Comparison of ENCODE assay signal across 12 cellular contexts in genomic region chr1:204584699-204585372, GRCh38.
DNase-seq lines count a peak whose midpoint lies in the region; ATAC-seq, FAIRE-seq and TF ChIP-seq lines count a peak whose summit lies in the region.
"Had no signal": no experiment of that assay in that cellular context is flagged by ENCODE, and none has a peak within 500 bp of the region (broad histone marks: within the 10 kb centered on the region; RNA-seq: fewer than 3 reads in every experiment).

No MANE protein-coding gene starts in this region.

- no peaks in the 10 kb centered on the region for H3K36me3 ChIP-seq in CD4-positive, CD25-positive, alpha-beta regulatory T cell (ENCODE audit: control insufficient read depth, insufficient read depth, low read length)
- H3K36me3 ChIP-seq in HepG2 (replicated peaks in 1 of 2; ENCODE audit: control insufficient read depth in 1 of 2, insufficient read depth in 2 of 2, low read length in 2 of 2): no peaks in the 10 kb centered on the region
- H3K36me3 ChIP-seq in gastrocnemius medialis: no peaks in the 10 kb centered on the region
- H3K36me3 ChIP-seq: WERI-Rb-1 had no signal

- no peak for TF ChIP-seq EP300 in HepG2 (IDR thresholded peaks at IDR 0.05; ENCODE audit: low read depth in 2 of 2, low read length in 2 of 2)
- TF ChIP-seq EP300 in HepG2 (CRISPR knock-in tag; IDR thresholded peaks at IDR 0.05; ENCODE audit: borderline replicate concordance): no peak

- H3K27ac ChIP-seq in CD4-positive, CD25-positive, alpha-beta regulatory T cell (ENCODE audit: insufficient read depth, low read length, poor library complexity, severe bottlenecking): no peak overlapping the region
- H3K27ac ChIP-seq in HepG2 (ENCODE audit: extremely low read length, insufficient read depth, low read length) (no peak overlapping the region), gastrocnemius medialis (no peak overlapping the region)
- H3K27ac ChIP-seq: stomach, WERI-Rb-1 had no signal

- H3K4me1 Mint-ChIP-seq in CD4-positive, CD25-positive, alpha-beta regulatory T cell: peaks cover 11 to 25% (median 16%) of the 10 kb centered on the region in 4 donors
- H3K4me1 Mint-ChIP-seq in CD14-positive monocyte: peaks cover 7% of the 10 kb centered on the region

- DNase-seq in CD4-positive, CD25-positive, alpha-beta regulatory T cell: peak in 1 of 3 donors; percentile 61
- peak; percentile 61 for DNase-seq in GM12865 (ENCODE audit: low read depth)
- DNase-seq in SW480 (ENCODE audit: low spot score): peak; percentile 39
- DNase-seq in HepG2 (ENCODE audit: low spot score): no peak
- no peak for DNase-seq in gastrocnemius medialis
- DNase-seq in CD14-positive monocyte (ENCODE audit: low spot score): no peak
- no peak for DNase-seq in left cardiac atrium
- DNase-seq in NCI-H446 treated with DMSO at 0.1 percent for 48 hours (lab: John Stamatoyannopoulos, UW): no peak
- DNase-seq: foreskin fibroblast, NCI-H748 treated with DMSO at 0.1 percent for 48 hours, WERI-Rb-1 had no signal

- H3K27me3 Mint-ChIP-seq in CD4-positive, CD25-positive, alpha-beta regulatory T cell: no peaks in the 10 kb centered on the region
- H3K27me3 Mint-ChIP-seq in CD14-positive monocyte (ENCODE audit: low read depth in 3 of 3): peaks cover 0 to 2% (median 2%) of the 10 kb centered on the region in 3 donors

- intact Hi-C loops in HepG2 (cut with micrococcal nuclease; ENCODE audit: unreplicated experiment) (no loop called here), gastrocnemius medialis (cut with DNase I; ENCODE audit: low total_unique reads) (no loop called here), CD14-positive monocyte (cut with micrococcal nuclease) (no loop called here), left cardiac atrium (cut with DNase I) (no loop called here)

- POLR2A ChIA-PET in HepG2 (lab: Yijun Ruan, JAX): no interaction called here

- H3K27me3 ChIP-seq in CD4-positive, CD25-positive, alpha-beta regulatory T cell (ENCODE audit: control insufficient read depth, insufficient read depth, low read length): no peaks in the 10 kb centered on the region
- H3K27me3 ChIP-seq in HepG2 (ENCODE audit: control insufficient read depth in 1 of 2, insufficient read depth in 2 of 2, low read length in 2 of 2) (no peaks in the 10 kb centered on the region), gastrocnemius medialis (no peaks in the 10 kb centered on the region)
- H3K27me3 ChIP-seq: stomach had no signal

- no peaks in the 10 kb centered on the region for H3K9me3 ChIP-seq in CD4-positive, CD25-positive, alpha-beta regulatory T cell (ENCODE audit: control insufficient read depth in 2 of 2, low read length in 2 of 2)
- H3K9me3 ChIP-seq in HepG2 (ENCODE audit: low read length): no peaks in the 10 kb centered on the region
- no peaks in the 10 kb centered on the region for H3K9me3 ChIP-seq in gastrocnemius medialis
- H3K9me3 ChIP-seq: stomach had no signal

- in situ Hi-C loops in HepG2 (cut with HindIII; ENCODE audit: extremely low pct_ligation_motif_present, low pct_unique_long_range_greater_than_20kb): no loop called here
- in situ Hi-C loops in gastrocnemius medialis (cut with MboI; ENCODE audit: low sequenced_read_pairs in 4 of 4): no loop called here

- H3K4me1 ChIP-seq in CD4-positive, CD25-positive, alpha-beta regulatory T cell (ENCODE audit: control insufficient read depth, insufficient read depth, low read length, poor library complexity, severe bottlenecking): peaks cover 8% of the 10 kb centered on the region
- H3K4me1 ChIP-seq in HepG2 (ENCODE audit: insufficient read depth, low read length): no peaks in the 10 kb centered on the region
- no peaks in the 10 kb centered on the region for H3K4me1 ChIP-seq in gastrocnemius medialis
- H3K4me1 ChIP-seq: stomach had no signal

- CTCF ChIA-PET in HepG2 (lab: Yijun Ruan, JAX; ENCODE audit: low intra/inter-chr PET ratio, low total read pairs): no interaction called here

- no TSS peak for BruUV-seq in HepG2 (replicated peaks; lab: Mats Ljungman, UMichigan)

- no peak overlapping the region for H2AFZ ChIP-seq in HepG2 (ENCODE audit: low read length)

- H3K36me3 Mint-ChIP-seq in CD4-positive, CD25-positive, alpha-beta regulatory T cell: peaks cover 15% of the 10 kb centered on the region
- peaks cover 26 to 33% of the 10 kb centered on the region in 2 donors for H3K36me3 Mint-ChIP-seq in CD14-positive monocyte

- H3K79me2 ChIP-seq in HepG2 (ENCODE audit: insufficient read depth, low read length): no peaks in the 10 kb centered on the region

- H3K4me3 ChIP-seq in CD4-positive, CD25-positive, alpha-beta regulatory T cell (ENCODE audit: low read depth, low read length): no peak overlapping the region
- H3K4me3 ChIP-seq in GM12865 (ENCODE audit: low read depth, low read length): no peak overlapping the region
- H3K4me3 ChIP-seq in HepG2 (replicated peaks in 1 of 3; ENCODE audit: insufficient read depth in 1 of 3, low read depth in 2 of 3, low read length in 3 of 3): no peak overlapping the region
- H3K4me3 ChIP-seq in gastrocnemius medialis: no peak overlapping the region
- H3K4me3 ChIP-seq: stomach had no signal

- H3K27ac Mint-ChIP-seq in CD4-positive, CD25-positive, alpha-beta regulatory T cell: peak overlapping the region in 1 of 3 donors; percentile 55
- no peak overlapping the region for H3K27ac Mint-ChIP-seq in CD14-positive monocyte

- peak overlapping the region in 1 of 4 donors; percentile 46 for H3K4me3 Mint-ChIP-seq in CD4-positive, CD25-positive, alpha-beta regulatory T cell
- H3K4me3 Mint-ChIP-seq in CD14-positive monocyte: no peak overlapping the region

- TF ChIP-seq CTCF in GM12865 (IDR thresholded peaks at IDR 0.05; ENCODE audit: insufficient read depth, low read depth, low read length, missing control alignments) (no peak), HepG2 (CRISPR knock-in tag; IDR thresholded peaks at IDR 0.05) (no peak), gastrocnemius medialis (IDR thresholded peaks at IDR 0.05 in 4 of 5, conservative IDR thresholded peaks at IDR 0.05 in 1 of 5) (no peak), CD14-positive monocyte (IDR thresholded peaks at IDR 0.05) (no peak)

- ATAC-seq in CD4-positive, CD25-positive, alpha-beta regulatory T cell (ENCODE audit: low read depth in 2 of 2): peak; percentile 45 to 50
- ATAC-seq in HepG2: peak; percentile 33; the same call in 1 of the 3 replicates
- ATAC-seq in gastrocnemius medialis: no peak
- ATAC-seq in left cardiac atrium: no peak

- no peak for FAIRE-seq in HepG2 (lab: Jason Lieb, UNC)

- 26% methylated on average over 10 of the region's 11 CpGs for WGBS in HepG2 (ENCODE audit: low lambda C conversion rate)

- no peak overlapping the region for H3K4me2 ChIP-seq in HepG2 (ENCODE audit: low read depth, low read length)

- no peaks in the 10 kb centered on the region for H4K20me1 ChIP-seq in HepG2 (ENCODE audit: insufficient read depth, low read length)

- no peak for TF ChIP-seq RAD21 in HepG2 (CRISPR knock-in tag; IDR thresholded peaks at IDR 0.05)

- H3K9ac ChIP-seq in HepG2 (ENCODE audit: insufficient read depth, low read depth, low read length): no peak overlapping the region

- TF ChIP-seq POLR2A in HepG2 (IDR thresholded peaks at IDR 0.05; ENCODE audit: insufficient read depth in 1 of 2, low read depth in 2 of 2, low read length in 2 of 2) (no peak), gastrocnemius medialis (IDR thresholded peaks at IDR 0.05) (no peak)

- H3K9me3 Mint-ChIP-seq in CD4-positive, CD25-positive, alpha-beta regulatory T cell: no peaks in the 10 kb centered on the region
- H3K9me3 Mint-ChIP-seq in CD14-positive monocyte: no peaks in the 10 kb centered on the region

TF ChIP-seq in HepG2, 621 proteins besides CTCF, POLR2A, EP300 and RAD21:
- no peak for TF ChIP-seq ZNF136 (CRISPR knock-in tag; IDR thresholded peaks at IDR 0.05; ENCODE audit: low read depth)
- no peak for TF ChIP-seq MED13 (CRISPR knock-in tag; IDR thresholded peaks at IDR 0.05)
- no peak for TF ChIP-seq NCOR1 (IDR thresholded peaks at IDR 0.05; ENCODE audit: borderline replicate concordance, low read length)
- TF ChIP-seq ONECUT2 (CRISPR knock-in tag; IDR thresholded peaks at IDR 0.05): no peak
- TF ChIP-seq NFKBIZ (CRISPR knock-in tag; IDR thresholded peaks at IDR 0.05): no peak
- TF ChIP-seq THAP8 (CRISPR knock-in tag; IDR thresholded peaks at IDR 0.05; ENCODE audit: borderline replicate concordance): no peak

Comparison
In these comparisons a context has a peak if more than half of its experiments do, and no peak if none do; other contexts are left out.
1. ATAC-seq: peak in CD4-positive, CD25-positive, alpha-beta regulatory T cell (2 of 2) and HepG2 (single experiment); none in gastrocnemius medialis (0 of 2) and left cardiac atrium (0 of 2).
2. DNase-seq: peak in GM12865 (single experiment) and SW480 (single experiment); none in HepG2 (single experiment), gastrocnemius medialis (0 of 2), CD14-positive monocyte (single experiment), left cardiac atrium (single experiment) and NCI-H446 treated with DMSO at 0.1 percent for 48 hours (single experiment).